ENCODE assay signal across 16 cellular contexts in the genomic region with DNA sequence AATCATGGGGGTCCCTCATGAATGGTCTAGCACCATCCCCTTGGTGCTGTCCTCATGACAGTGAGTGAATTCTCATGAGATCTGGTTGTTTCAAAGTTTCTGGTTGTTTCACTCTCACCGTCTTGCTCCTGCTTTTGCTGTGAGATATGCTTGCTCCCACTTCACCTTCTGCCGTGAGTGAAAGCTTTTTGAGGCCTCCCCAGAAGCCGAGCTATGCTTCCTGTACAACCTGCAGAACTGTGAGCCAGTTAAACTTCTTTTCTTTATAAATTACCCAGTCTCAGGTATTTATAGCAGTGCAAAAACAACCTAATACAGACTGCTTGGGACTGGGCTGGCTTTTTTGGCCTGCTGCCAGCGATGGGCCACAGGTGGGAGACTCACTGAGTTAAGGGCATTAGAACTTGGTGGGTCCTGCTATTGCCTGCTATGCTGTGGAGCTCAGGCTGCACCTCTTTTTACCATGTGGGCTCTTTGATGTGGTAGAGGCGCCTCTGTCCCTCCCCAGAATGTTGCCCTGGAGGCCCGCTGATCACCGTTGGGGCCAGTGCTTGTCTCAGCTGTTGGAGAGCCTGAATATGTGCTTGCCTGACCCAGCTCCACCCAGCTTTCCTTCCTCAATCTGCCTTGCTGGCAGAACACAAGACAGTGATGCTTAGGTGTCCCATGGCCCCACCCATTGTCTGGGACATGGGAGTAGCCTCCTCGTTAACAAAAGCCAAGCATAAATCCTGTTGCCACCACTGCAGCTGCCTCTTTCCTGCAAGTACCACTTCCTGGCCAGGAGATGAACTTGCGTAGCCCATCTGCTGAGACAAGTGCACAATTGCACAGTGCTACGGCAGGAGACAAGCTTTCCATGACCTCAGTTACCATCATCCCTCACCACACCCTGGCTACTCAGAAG. TPM values are rescaled to one million over a fixed set of nuclear protein-coding genes. Genes with fewer than 3 reads are reported as not detected.
DNase-seq lines count a peak whose midpoint lies in the region; ATAC-seq and TF ChIP-seq lines count a peak whose summit lies in the region.
"Had no signal": no experiment of that assay in that cellular context is flagged by ENCODE, and none has a peak within 500 bp of the region (broad histone marks: within the 10 kb centered on the region; RNA-seq: fewer than 3 reads in every experiment).

No MANE protein-coding gene starts in this region.

- no peaks in the 10 kb centered on the region for H3K27me3 Mint-ChIP-seq in activated CD8-positive, alpha-beta T cell treated with anti-CD3 and anti-CD28 coated beads for 36 hours
- H3K27me3 Mint-ChIP-seq in stimulated activated naive CD8-positive, alpha-beta T cell treated with anti-CD3 and anti-CD28 coated beads, Interleukin-15, Interleukin-2, amounts not matched to agents 100 ng/mL and 50 ng/mL, for 24 hours = no peaks in the 10 kb centered on the region

- peak overlapping the region; percentile 39 for H3K27ac ChIP-seq in effector memory CD4-positive, alpha-beta T cell (ENCODE audit: insufficient read depth, low read length, poor library complexity, severe bottlenecking)
- H3K27ac ChIP-seq: cardiac muscle cell, esophagus muscularis mucosa, uterus had no signal

- peaks cover 68% of the 10 kb centered on the region for H3K4me1 Mint-ChIP-seq in activated CD8-positive, alpha-beta T cell treated with anti-CD3 and anti-CD28 coated beads for 36 hours (ENCODE audit: low read depth)
- H3K4me1 Mint-ChIP-seq in stimulated activated naive CD8-positive, alpha-beta T cell treated with anti-CD3 and anti-CD28 coated beads, Interleukin-15, Interleukin-2, amounts not matched to agents 100 ng/mL and 50 ng/mL, for 24 hours (ENCODE audit: low read depth) = peaks cover 78% of the 10 kb centered on the region

- no peak for DNase-seq in Right ventricle myocardium superior
- no peak for DNase-seq in left ventricle myocardium superior
- peak; percentile 70 for DNase-seq in activated CD8-positive, alpha-beta T cell treated with anti-CD3 and anti-CD28 coated beads for 36 hours
- DNase-seq in effector memory CD4-positive, alpha-beta T cell = peak in 2 of 3 donors; percentile 18 to 22
- no peak for DNase-seq in NCI-H187 (lab: John Stamatoyannopoulos, UW)
- no peak for DNase-seq in hippocampal formation (lab: John Stamatoyannopoulos, UW)
- DNase-seq: HCEC 1CT, midbrain, NCI-H146, retina, SK-N-SH, uterus had no signal

- peaks cover 4% of the 10 kb centered on the region for H3K36me3 ChIP-seq in effector memory CD4-positive, alpha-beta T cell (ENCODE audit: control insufficient read depth, insufficient read depth, low read length)
- H3K36me3 ChIP-seq: uterus had no signal

- H3K4me1 ChIP-seq in effector memory CD4-positive, alpha-beta T cell (ENCODE audit: control insufficient read depth, insufficient read depth, low read length, poor library complexity, severe bottlenecking) = peaks cover 30% of the 10 kb centered on the region
- H3K4me1 ChIP-seq: uterus had no signal

- H3K4me3 Mint-ChIP-seq in activated CD8-positive, alpha-beta T cell treated with anti-CD3 and anti-CD28 coated beads for 36 hours = peak overlapping the region; percentile 33
- H3K4me3 Mint-ChIP-seq in stimulated activated naive CD8-positive, alpha-beta T cell treated with anti-CD3 and anti-CD28 coated beads, Interleukin-15, Interleukin-2, amounts not matched to agents 100 ng/mL and 50 ng/mL, for 24 hours = peak overlapping the region; percentile 61

- H3K4me3 ChIP-seq in effector memory CD4-positive, alpha-beta T cell (ENCODE audit: insufficient read depth, low read depth, low read length, poor library complexity, severe bottlenecking) = no peak overlapping the region
- H3K4me3 ChIP-seq: cardiac muscle cell, esophagus muscularis mucosa, uterus had no signal

- TF ChIP-seq CTCF in activated CD8-positive, alpha-beta T cell treated with anti-CD3 and anti-CD28 coated beads for 36 hours (IDR thresholded peaks at IDR 0.05) = no peak

- no peaks in the 10 kb centered on the region for H3K9me3 ChIP-seq in effector memory CD4-positive, alpha-beta T cell (ENCODE audit: control insufficient read depth, low read length)
- H3K9me3 ChIP-seq: esophagus muscularis mucosa, SK-N-SH, uterus had no signal

- CTCF ChIA-PET in activated CD8-positive, alpha-beta T cell treated with anti-CD3 and anti-CD28 coated beads for 36 hours (lab: Charles Lee) = interaction anchor here (0.9 to 1.2 kb wide), 3 partner anchors 9 to 36 kb away, joined by 3 read pairs; no protein-coding TSS in a partner anchor

- peak overlapping the region; percentile 84 for H3K27ac Mint-ChIP-seq in activated CD8-positive, alpha-beta T cell treated with anti-CD3 and anti-CD28 coated beads for 36 hours
- peak overlapping the region; percentile 76 for H3K27ac Mint-ChIP-seq in stimulated activated naive CD8-positive, alpha-beta T cell treated with anti-CD3 and anti-CD28 coated beads, Interleukin-15, Interleukin-2, amounts not matched to agents 100 ng/mL and 50 ng/mL, for 24 hours

- no peaks in the 10 kb centered on the region for H3K27me3 ChIP-seq in effector memory CD4-positive, alpha-beta T cell (replicated peaks; ENCODE audit: control insufficient read depth, insufficient read depth, low read length, poor library complexity, severe bottlenecking)
- H3K27me3 ChIP-seq: cardiac muscle cell, esophagus muscularis mucosa, uterus had no signal

- H3K9me3 Mint-ChIP-seq in activated CD8-positive, alpha-beta T cell treated with anti-CD3 and anti-CD28 coated beads for 36 hours = peaks cover 3% of the 10 kb centered on the region
- H3K9me3 Mint-ChIP-seq in stimulated activated naive CD8-positive, alpha-beta T cell treated with anti-CD3 and anti-CD28 coated beads, Interleukin-15, Interleukin-2, amounts not matched to agents 100 ng/mL and 50 ng/mL, for 24 hours = peaks cover 7% of the 10 kb centered on the region

- peaks cover 76% of the 10 kb centered on the region for H3K36me3 Mint-ChIP-seq in activated CD8-positive, alpha-beta T cell treated with anti-CD3 and anti-CD28 coated beads for 36 hours (ENCODE audit: low read depth)
- peaks cover 97% of the 10 kb centered on the region for H3K36me3 Mint-ChIP-seq in stimulated activated naive CD8-positive, alpha-beta T cell treated with anti-CD3 and anti-CD28 coated beads, Interleukin-15, Interleukin-2, amounts not matched to agents 100 ng/mL and 50 ng/mL, for 24 hours (ENCODE audit: low read depth)

- POLR2A ChIA-PET in activated CD8-positive, alpha-beta T cell treated with anti-CD3 and anti-CD28 coated beads for 36 hours (lab: Charles Lee) = interaction anchor here (0.6 to 3.1 kb wide), 7 partner anchors 9 to 61 kb away, joined by 3 to 18 read pairs (median 4); no protein-coding TSS in a partner anchor

- peak; percentile 27 for ATAC-seq in Right ventricle myocardium superior (ENCODE audit: poor library complexity)
- no peak for ATAC-seq in left ventricle myocardium superior
- ATAC-seq in activated CD8-positive, alpha-beta T cell treated with anti-CD3 and anti-CD28 coated beads for 36 hours = peak; percentile 82
- ATAC-seq in GM19351 (IDR thresholded peaks at IDR 0.05; ENCODE audit: unreplicated experiment) = no peak

- intact Hi-C loops in Right ventricle myocardium superior (cut with DNase I) = no loop called here
- intact Hi-C loops in left ventricle myocardium superior (cut with micrococcal nuclease) = no loop called here
- intact Hi-C loops in activated CD8-positive, alpha-beta T cell treated with anti-CD3 and anti-CD28 coated beads for 36 hours (cut with micrococcal nuclease) = loop anchor here (5.0 kb wide), 1 partner anchor 34 kb away; no protein-coding TSS in a partner anchor

RNA-seq across cellular contexts. Expression of gene IGF2R, which starts 47.1 kb away (rescaled TPM):
- total RNA-seq in Right ventricle myocardium superior (68.4 TPM), left ventricle myocardium superior (68.4 TPM)
- total RNA-seq in activated CD8-positive, alpha-beta T cell treated with anti-CD3 and anti-CD28 coated beads for 36 hours = 10 to 100 TPM; 81.7 to 82.4 TPM

Comparison
In these comparisons a context has a peak if more than half of its experiments do, and no peak if none do; other contexts are left out.
1. ATAC-seq: peak in Right ventricle myocardium superior (single experiment) and activated CD8-positive, alpha-beta T cell treated with anti-CD3 and anti-CD28 coated beads for 36 hours (single experiment); none in left ventricle myocardium superior (single experiment) and GM19351 (single experiment).
2. DNase-seq: peak in activated CD8-positive, alpha-beta T cell treated with anti-CD3 and anti-CD28 coated beads for 36 hours (single experiment) and effector memory CD4-positive, alpha-beta T cell (2 of 3); none in Right ventricle myocardium superior (single experiment), left ventricle myocardium superior (single experiment), NCI-H187 (0 of 2) and hippocampal formation (0 of 2).